In the genomic region with DNA sequence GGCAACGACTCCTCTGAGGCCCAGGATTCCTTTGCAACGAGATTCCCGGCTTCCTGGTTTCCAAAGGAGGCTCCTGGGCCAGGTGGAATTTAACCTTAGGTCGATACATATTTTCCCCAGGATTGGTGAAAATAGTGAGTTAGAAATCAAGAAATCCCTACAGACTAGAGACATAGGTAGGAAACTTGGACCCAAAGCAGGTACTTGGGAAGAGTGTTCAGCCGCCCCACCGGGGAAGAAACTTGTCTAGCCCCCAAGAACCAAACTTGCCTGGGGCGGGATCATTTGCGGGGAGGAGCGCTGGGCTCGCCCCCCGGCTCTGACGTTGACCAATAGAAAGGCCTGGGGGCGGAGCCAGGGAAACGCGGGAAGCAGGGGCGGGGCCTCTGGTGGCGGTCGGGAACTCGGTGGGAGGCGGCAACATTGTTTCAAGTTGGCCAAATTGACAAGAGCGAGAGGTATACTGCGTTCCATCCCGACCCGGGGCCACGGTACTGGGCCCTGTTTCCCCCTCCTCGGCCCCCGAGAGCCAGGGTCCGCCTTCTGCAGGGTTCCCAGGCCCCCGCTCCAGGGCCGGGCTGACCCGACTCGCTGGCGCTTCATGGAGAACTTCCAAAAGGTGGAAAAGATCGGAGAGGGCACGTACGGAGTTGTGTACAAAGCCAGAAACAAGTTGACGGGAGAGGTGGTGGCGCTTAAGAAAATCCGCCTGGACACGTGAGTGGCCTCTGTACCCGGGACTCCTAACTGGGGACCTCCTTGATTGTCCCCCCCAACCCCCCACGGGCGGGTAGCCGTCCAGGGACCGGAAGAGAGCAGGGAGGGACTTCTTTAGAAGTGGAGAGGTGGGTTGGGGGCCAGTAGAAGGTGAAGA, we compare ENCODE assay signal across 8 cellular contexts. TPM values are rescaled to one million over a fixed set of nuclear protein-coding genes. Genes with fewer than 3 reads are reported as not detected.
DNase-seq lines count a peak whose midpoint lies in the region; ATAC-seq and TF ChIP-seq lines count a peak whose summit lies in the region.

Gene CDK2, plus strand, starts transcription at position 423 of the 874 bp plus-strand sequence. Its CDS starts 179 bp downstream, at position 602.

- TF ChIP-seq POLR2A in NB4 (IDR thresholded peaks at IDR 0.05; ENCODE audit: extremely low read depth, insufficient read length) (peak; percentile 75), ovary (IDR thresholded peaks at IDR 0.05) (peak; percentile 94), thyroid gland (IDR thresholded peaks at IDR 0.05) (peak in 1 of 2 donors; percentile 80)

- peak within 1 kb of the TSS; percentile 93 to 96 for H3K27ac Mint-ChIP-seq in activated naive CD4-positive, alpha-beta T cell treated with anti-CD3 and anti-CD28 coated beads, Interleukin-2, amount 50 U/mL, for 72 hours
- peak within 1 kb of the TSS; percentile 96 for H3K27ac Mint-ChIP-seq in glutamatergic neuron (ENCODE audit: unreplicated experiment)

- intact Hi-C loops in ovary (cut with DNase I) (no loop called here), thyroid gland (cut with DNase I) (no loop called here)

- peaks cover 19 to 23% of the 10 kb centered on the region in 2 donors for H3K36me3 Mint-ChIP-seq in activated naive CD4-positive, alpha-beta T cell treated with anti-CD3 and anti-CD28 coated beads, Interleukin-2, amount 50 U/mL, for 72 hours
- H3K36me3 Mint-ChIP-seq in glutamatergic neuron (ENCODE audit: unreplicated experiment) = no peaks in the 10 kb centered on the region

- H3K27me3 ChIP-seq in ovary = no peaks in the 10 kb centered on the region
- no peaks in the 10 kb centered on the region for H3K27me3 ChIP-seq in thyroid gland

- H3K4me3 Mint-ChIP-seq in glutamatergic neuron (ENCODE audit: unreplicated experiment) = peak within 1 kb of the TSS; percentile 89

- peak within 1 kb of the TSS; percentile 59 to 89 for H3K27ac ChIP-seq in ovary
- peak within 1 kb of the TSS; percentile 22 to 69 (median 50) for H3K27ac ChIP-seq in thyroid gland

- TF ChIP-seq CTCF in GM10266 (IDR thresholded peaks at IDR 0.05; ENCODE audit: control insufficient read depth, insufficient read depth, low read depth, missing control alignments) = no peak
- no peak for TF ChIP-seq CTCF in NB4 (IDR thresholded peaks at IDR 0.05; ENCODE audit: low read depth, low read length)
- TF ChIP-seq CTCF in glutamatergic neuron (IDR thresholded peaks at IDR 0.05; ENCODE audit: partially characterized antibody, unreplicated experiment) = no peak
- TF ChIP-seq CTCF in ovary (IDR thresholded peaks at IDR 0.05) = no peak
- no peak for TF ChIP-seq CTCF in thyroid gland (IDR thresholded peaks at IDR 0.05)

- WGBS in ovary, 3 donors = 0 to 1% (median 0%) methylated on average over 45 of the region's 45 CpGs
- 0 to 1% methylated on average over 24 to 43 of the region's 45 CpGs for WGBS in thyroid gland, 2 donors

- TF ChIP-seq EP300 in ovary (IDR thresholded peaks at IDR 0.05) = peak; percentile 72

- H3K9me3 Mint-ChIP-seq in activated naive CD4-positive, alpha-beta T cell treated with anti-CD3 and anti-CD28 coated beads, Interleukin-2, amount 50 U/mL, for 72 hours = no peaks in the 10 kb centered on the region
- H3K9me3 Mint-ChIP-seq in glutamatergic neuron (ENCODE audit: unreplicated experiment) = peaks cover 8% of the 10 kb centered on the region

- peaks cover 10% of the 10 kb centered on the region for H3K27me3 Mint-ChIP-seq in glutamatergic neuron (ENCODE audit: unreplicated experiment)

- DNase-seq in GM10266 (ENCODE audit: extremely low spot score) (peak; percentile 89), NB4 (ENCODE audit: low read depth) (peak; percentile 92), SKM-1 treated with dmso at 0.1 percent for 144 hours (lab: John Stamatoyannopoulos, UW; ENCODE audit: unreplicated experiment) (peak; percentile 54), glutamatergic neuron (peak; percentile 92), ovary (peak; percentile 95 to 98 (median 97)), thyroid gland (peak; percentile 95)
- peak; percentile 90 to 94 for DNase-seq in activated naive CD4-positive, alpha-beta T cell treated with anti-CD3 and anti-CD28 coated beads, Interleukin-2, amount 50 U/mL, for 72 hours (ENCODE audit: low spot score in 2 of 2)

- H3K4me3 ChIP-seq in NB4 (ENCODE audit: low read depth, low read length) (peak within 1 kb of the TSS; percentile 84), ovary (peak within 1 kb of the TSS; percentile 73), thyroid gland (replicated peaks in 1 of 3) (peak within 1 kb of the TSS; percentile 12 to 65 (median 53))

- H3K4me1 Mint-ChIP-seq in glutamatergic neuron (ENCODE audit: low read depth, unreplicated experiment) = peaks cover 12% of the 10 kb centered on the region

- peak; percentile 93 for ATAC-seq in HG02571 (IDR thresholded peaks at IDR 0.05; ENCODE audit: unreplicated experiment)
- ATAC-seq in activated naive CD4-positive, alpha-beta T cell treated with anti-CD3 and anti-CD28 coated beads, Interleukin-2, amount 50 U/mL, for 72 hours = peak; percentile 97 to 99

- peaks cover 9% of the 10 kb centered on the region for H3K4me1 ChIP-seq in ovary (ENCODE audit: insufficient read depth)
- H3K4me1 ChIP-seq in thyroid gland = peaks cover 11 to 13% of the 10 kb centered on the region in 2 donors

- H3K36me3 ChIP-seq in ovary (no peaks in the 10 kb centered on the region), thyroid gland (no peaks in the 10 kb centered on the region)

- H3K9me3 ChIP-seq in ovary (no peaks in the 10 kb centered on the region), thyroid gland (no peaks in the 10 kb centered on the region)

RNA-seq across cellular contexts. Expression of gene CDK2, which starts in this region (rescaled TPM):
- 100 to 1,000 TPM; 116 to 144 TPM for total RNA-seq in activated naive CD4-positive, alpha-beta T cell treated with anti-CD3 and anti-CD28 coated beads, Interleukin-2, amount 50 U/mL, for 72 hours
- 20.5 TPM for total RNA-seq in glutamatergic neuron (ENCODE audit: unreplicated experiment)
- 10 to 100 TPM; 18.3 to 33.9 (median 31.3) TPM for total RNA-seq in ovary
- 10 to 100 TPM; 21.7 to 21.8 TPM for polyA plus RNA-seq in ovary
- 10 to 100 TPM; 13.9 to 17.2 (median 15.8) TPM for total RNA-seq in thyroid gland

Comparison
In these comparisons a context has a peak if more than half of its experiments do, and no peak if none do; other contexts are left out.
1. Peak in every context shown above with its lines: DNase-seq, ATAC-seq, H3K4me3 ChIP-seq and H3K27ac ChIP-seq.